ENCODE assay signal across 14 cellular contexts in the genomic region with DNA sequence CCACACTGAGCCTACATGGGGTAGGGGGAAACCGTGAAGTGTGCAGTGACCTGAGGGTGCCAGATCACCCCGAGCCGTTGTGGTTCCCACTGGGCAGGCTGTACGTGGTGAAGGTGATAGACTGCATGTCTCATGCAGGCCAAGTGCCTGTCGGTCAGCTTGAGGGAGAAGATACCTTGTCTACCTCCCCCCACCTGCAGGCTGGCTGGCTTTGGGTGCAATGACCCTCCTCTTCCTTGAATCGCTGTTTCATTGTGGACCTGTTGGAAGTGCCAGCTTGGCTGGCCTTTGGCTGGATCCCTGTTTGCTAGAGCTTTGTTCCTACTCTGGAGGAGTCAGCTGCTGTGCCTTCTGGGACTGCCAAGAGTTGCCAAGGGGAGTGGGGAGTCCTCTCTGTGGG.
DNase-seq lines count a peak whose midpoint lies in the region; ATAC-seq and TF ChIP-seq lines count a peak whose summit lies in the region.
"Had no signal": no experiment of that assay in that cellular context is flagged by ENCODE, and none has a peak within 500 bp of the region (broad histone marks: within the 10 kb centered on the region; RNA-seq: fewer than 3 reads in every experiment).

No MANE protein-coding gene starts in this region.

- no peaks in the 10 kb centered on the region for H4K20me1 ChIP-seq in mammary epithelial cell (ENCODE audit: insufficient read depth, low read length)

- H3K36me3 ChIP-seq in Caco-2 (ENCODE audit: control insufficient read depth, insufficient read depth, low read length) (no peaks in the 10 kb centered on the region), gastrocnemius medialis (no peaks in the 10 kb centered on the region), mammary epithelial cell (ENCODE audit: insufficient read depth, low read length) (peaks cover 2% of the 10 kb centered on the region), upper lobe of right lung (no peaks in the 10 kb centered on the region)
- H3K36me3 ChIP-seq: suprapubic skin had no signal

- H3K4me2 ChIP-seq in mammary epithelial cell (ENCODE audit: insufficient read depth, low read depth, low read length): no peak overlapping the region

- H3K27me3 Mint-ChIP-seq in Caco-2 (ENCODE audit: insufficient read depth, unreplicated experiment): no peaks in the 10 kb centered on the region
- H3K27me3 Mint-ChIP-seq in activated T-helper 17 cell treated with anti-CD3 and anti-CD28 coated beads, Interleukin-2, amount 50 U/mL, for 72 hours: no peaks in the 10 kb centered on the region
- H3K27me3 Mint-ChIP-seq: activated CD4-positive, alpha-beta T cell treated with anti-CD3 and anti-CD28 coated beads for 36 hours; CD8-positive, alpha-beta memory T cell had no signal

- H3K27ac Mint-ChIP-seq in Caco-2 (ENCODE audit: unreplicated experiment): peak overlapping the region; percentile 58
- H3K27ac Mint-ChIP-seq in activated T-helper 17 cell treated with anti-CD3 and anti-CD28 coated beads, Interleukin-2, amount 50 U/mL, for 72 hours: no peak overlapping the region
- H3K27ac Mint-ChIP-seq: activated CD4-positive, alpha-beta T cell treated with anti-CD3 and anti-CD28 coated beads for 36 hours; activated naive CD4-positive, alpha-beta T cell treated with anti-CD3 and anti-CD28 coated beads, Interleukin-2, amount 50 U/mL, for 72 hours had no signal

- peaks cover 5% of the 10 kb centered on the region for H3K36me3 Mint-ChIP-seq in Caco-2 (ENCODE audit: insufficient read depth, unreplicated experiment)
- no peaks in the 10 kb centered on the region for H3K36me3 Mint-ChIP-seq in activated T-helper 17 cell treated with anti-CD3 and anti-CD28 coated beads, Interleukin-2, amount 50 U/mL, for 72 hours (ENCODE audit: low read depth)
- H3K36me3 Mint-ChIP-seq: activated naive CD4-positive, alpha-beta T cell treated with anti-CD3 and anti-CD28 coated beads, Interleukin-2, amount 50 U/mL, for 72 hours; CD8-positive, alpha-beta memory T cell had no signal

- dilution Hi-C loops in mammary epithelial cell (cut with HindIII; ENCODE audit: low sequenced_read_pairs): no loop called here

- POLR2A ChIA-PET in Caco-2 (lab: Charles Lee): no interaction called here

- H3K27me3 ChIP-seq in Caco-2 (replicated peaks; ENCODE audit: control insufficient read depth, insufficient read depth, low read length) (no peaks in the 10 kb centered on the region), gastrocnemius medialis (no peaks in the 10 kb centered on the region), mammary epithelial cell (ENCODE audit: insufficient read depth, low read length) (no peaks in the 10 kb centered on the region), upper lobe of right lung (no peaks in the 10 kb centered on the region)
- H3K27me3 ChIP-seq: suprapubic skin had no signal

- TF ChIP-seq CTCF in Caco-2 (IDR thresholded peaks at IDR 0.05; ENCODE audit: insufficient read depth in 1 of 2, low read depth in 1 of 2, low read length in 1 of 2, severe bottlenecking in 1 of 2, unreplicated experiment in 1 of 2) (no peak), VCaP (conservative IDR thresholded peaks at IDR 0.05) (no peak), gastrocnemius medialis (IDR thresholded peaks at IDR 0.05 in 4 of 5, conservative IDR thresholded peaks at IDR 0.05 in 1 of 5) (no peak), mammary epithelial cell (conservative IDR thresholded peaks at IDR 0.05 in 1 of 2, IDR thresholded peaks at IDR 0.05 in 1 of 2; ENCODE audit: extremely low read depth in 1 of 2, insufficient read depth in 1 of 2, low read depth in 1 of 2, low read length in 2 of 2) (no peak), upper lobe of right lung (IDR thresholded peaks at IDR 0.05) (no peak)

- no peak overlapping the region for H3K9ac ChIP-seq in mammary epithelial cell (ENCODE audit: insufficient read depth, low read length)

- H3K9me3 Mint-ChIP-seq in Caco-2 (ENCODE audit: unreplicated experiment): no peaks in the 10 kb centered on the region
- no peaks in the 10 kb centered on the region for H3K9me3 Mint-ChIP-seq in activated T-helper 17 cell treated with anti-CD3 and anti-CD28 coated beads, Interleukin-2, amount 50 U/mL, for 72 hours
- H3K9me3 Mint-ChIP-seq: activated naive CD4-positive, alpha-beta T cell treated with anti-CD3 and anti-CD28 coated beads, Interleukin-2, amount 50 U/mL, for 72 hours; CD8-positive, alpha-beta memory T cell had no signal

- H2AFZ ChIP-seq in mammary epithelial cell (ENCODE audit: low read depth, low read length): no peak overlapping the region

- H3K4me1 Mint-ChIP-seq in Caco-2 (ENCODE audit: low read depth, unreplicated experiment): peaks cover 23% of the 10 kb centered on the region
- H3K4me1 Mint-ChIP-seq in activated T-helper 17 cell treated with anti-CD3 and anti-CD28 coated beads, Interleukin-2, amount 50 U/mL, for 72 hours: peaks cover 27% of the 10 kb centered on the region

- no TSS peak for BruUV-seq in Caco-2 (replicated peaks; lab: Mats Ljungman, UMichigan)
- BruUV-seq in mammary epithelial cell (replicated peaks; lab: Mats Ljungman, UMichigan): no TSS peak

- peaks cover 96% of the 10 kb centered on the region for H3K79me2 ChIP-seq in mammary epithelial cell (ENCODE audit: insufficient read depth, low read length)

- 96% methylated on average over 2 of the region's 6 CpGs for WGBS in mammary epithelial cell (ENCODE audit: low coverage, missing lambda C conversion rate)

- H3K4me1 ChIP-seq in Caco-2: peaks cover 29% of the 10 kb centered on the region
- H3K4me1 ChIP-seq in gastrocnemius medialis: peaks cover 85 to 98% of the 10 kb centered on the region in 2 donors
- peaks cover 11% of the 10 kb centered on the region for H3K4me1 ChIP-seq in mammary epithelial cell (ENCODE audit: insufficient read depth, low read length)
- H3K4me1 ChIP-seq in upper lobe of right lung: peaks cover 12% of the 10 kb centered on the region

- H3K27ac ChIP-seq in VCaP: peak overlapping the region; percentile 44
- peak overlapping the region; percentile 81 to 91 (median 82) for H3K27ac ChIP-seq in gastrocnemius medialis
- H3K27ac ChIP-seq in mammary epithelial cell (ENCODE audit: insufficient read depth, low read depth, low read length): no peak overlapping the region
- no peak overlapping the region for H3K27ac ChIP-seq in upper lobe of right lung
- H3K27ac ChIP-seq: suprapubic skin had no signal

- no peak for TF ChIP-seq POLR2A in gastrocnemius medialis (IDR thresholded peaks at IDR 0.05)

- H3K4me3 ChIP-seq in Caco-2 (ENCODE audit: low read depth, low read length): no peak overlapping the region
- H3K4me3 ChIP-seq in gastrocnemius medialis: no peak overlapping the region
- no peak overlapping the region for H3K4me3 ChIP-seq in mammary epithelial cell (replicated peaks in 1 of 3; ENCODE audit: insufficient read depth in 1 of 3, low read depth in 2 of 3, low read length in 3 of 3)
- no peak overlapping the region for H3K4me3 ChIP-seq in upper lobe of right lung
- H3K4me3 ChIP-seq: suprapubic skin had no signal

- H3K9me3 ChIP-seq in Caco-2: no peaks in the 10 kb centered on the region
- H3K9me3 ChIP-seq in gastrocnemius medialis: no peaks in the 10 kb centered on the region
- no peaks in the 10 kb centered on the region for H3K9me3 ChIP-seq in mammary epithelial cell (replicated peaks; ENCODE audit: insufficient read depth, low read length)
- H3K9me3 ChIP-seq in upper lobe of right lung: no peaks in the 10 kb centered on the region
- H3K9me3 ChIP-seq: suprapubic skin had no signal

- CTCF ChIA-PET in Caco-2 (lab: Charles Lee) (no interaction called here), mammary epithelial cell (lab: Charles Lee; ENCODE audit: low non-redundant PET) (no interaction called here)

- ATAC-seq in left lobe of liver (peak; percentile 65), gastrocnemius medialis (peak in 1 of 2 donors; percentile 6), GM21723 (IDR thresholded peaks at IDR 0.05; ENCODE audit: unreplicated experiment) (no peak), upper lobe of right lung (no peak)
- ATAC-seq in activated T-helper 17 cell treated with anti-CD3 and anti-CD28 coated beads, Interleukin-2, amount 50 U/mL, for 72 hours (replicated peaks): no peak
- ATAC-seq: activated CD4-positive, alpha-beta T cell treated with anti-CD3 and anti-CD28 coated beads for 36 hours; activated naive CD4-positive, alpha-beta T cell treated with anti-CD3 and anti-CD28 coated beads, Interleukin-2, amount 50 U/mL, for 72 hours had no signal

- DNase-seq in Caco-2 (no peak), left lobe of liver (ENCODE audit: low spot score) (peak; percentile 85), gastrocnemius medialis (peak in 1 of 2 donors; percentile 66), mammary epithelial cell (no peak), upper lobe of right lung (no peak)
- DNase-seq: activated CD4-positive, alpha-beta T cell treated with anti-CD3 and anti-CD28 coated beads for 36 hours; CD8-positive, alpha-beta memory T cell; glutamatergic neuron; NCI-H526 treated with DMSO at 0.1 percent for 48 hours had no signal

- peak overlapping the region; percentile 1 for H3K4me3 Mint-ChIP-seq in Caco-2 (ENCODE audit: unreplicated experiment)
- H3K4me3 Mint-ChIP-seq in activated T-helper 17 cell treated with anti-CD3 and anti-CD28 coated beads, Interleukin-2, amount 50 U/mL, for 72 hours: no peak overlapping the region
- H3K4me3 Mint-ChIP-seq: activated CD4-positive, alpha-beta T cell treated with anti-CD3 and anti-CD28 coated beads for 36 hours; CD8-positive, alpha-beta memory T cell had no signal

- intact Hi-C loops in Caco-2 (cut with micrococcal nuclease; ENCODE audit: unreplicated experiment) (loop anchor here (2.0 to 5.0 kb wide), 4 partner anchors 23 to 92 kb away; a partner anchor contains a TSS), gastrocnemius medialis (cut with DNase I; ENCODE audit: low total_unique reads) (loop anchor here (2.0 to 5.0 kb wide), 2 partner anchors 58 to 87 kb away; no protein-coding TSS in a partner anchor), mammary epithelial cell (cut with micrococcal nuclease) (no loop called here), upper lobe of right lung (cut with DNase I) (no loop called here)

- in situ Hi-C loops in gastrocnemius medialis (cut with MboI; ENCODE audit: low sequenced_read_pairs in 4 of 4): no loop called here
- in situ Hi-C loops in mammary epithelial cell (cut with MboI; ENCODE audit: low sequenced_read_pairs in 2 of 2): no loop called here

Comparison
In these comparisons a context has a peak if more than half of its experiments do, and no peak if none do; other contexts are left out.
1. H3K27ac ChIP-seq: peak in VCaP (single experiment) and gastrocnemius medialis (4 of 4); none in mammary epithelial cell (single experiment) and upper lobe of right lung (single experiment).
2. intact Hi-C loops: an anchor here in Caco-2 (2.0 to 5.0 kb wide) and gastrocnemius medialis (2.0 to 5.0 kb wide); none called in mammary epithelial cell and upper lobe of right lung.